In the genomic region with DNA sequence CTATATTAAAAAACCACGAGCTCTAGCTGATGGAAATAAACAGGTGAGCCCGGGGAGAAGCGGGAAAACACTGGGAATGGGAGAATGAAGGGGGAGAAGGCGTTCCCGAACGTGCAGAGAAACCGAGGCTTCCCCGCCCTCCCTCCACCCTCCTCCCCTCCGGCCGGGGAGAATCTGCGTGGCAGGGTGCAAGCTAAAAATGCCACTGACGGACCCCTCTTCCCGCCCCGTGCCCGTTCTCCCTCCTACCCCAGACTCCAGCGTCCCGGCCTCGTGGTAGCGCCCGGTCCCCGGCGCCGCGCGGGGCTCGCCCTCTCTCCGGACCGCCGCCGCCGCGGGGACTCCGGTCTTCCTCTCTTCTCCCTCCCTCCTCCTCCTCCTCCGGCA, we compare ENCODE assay signal across 8 cellular contexts.
DNase-seq lines count a peak whose midpoint lies in the region; ATAC-seq and TF ChIP-seq lines count a peak whose summit lies in the region.

No MANE protein-coding gene starts in this region.

- H4K20me1 ChIP-seq in IMR-90 (ENCODE audit: insufficient read depth, low read length) (no peaks in the 10 kb centered on the region; the same call in 1 of the 2 replicates), mammary epithelial cell (ENCODE audit: insufficient read depth, low read length) (no peaks in the 10 kb centered on the region)

- H3K27me3 ChIP-seq in IMR-90 (ENCODE audit: control insufficient read depth, insufficient read depth, low read length) (peaks cover 5% of the 10 kb centered on the region; the same call in 1 of the 2 replicates), mammary epithelial cell (ENCODE audit: insufficient read depth, low read length) (no peaks in the 10 kb centered on the region)

- H3K14ac ChIP-seq in IMR-90 (replicated peaks; ENCODE audit: low read depth, low read length): no peak overlapping the region

- TF ChIP-seq POLR2A in GM18505 (IDR thresholded peaks at IDR 0.05; ENCODE audit: borderline replicate concordance, extremely low read depth, insufficient read depth, insufficient read length): no peak
- TF ChIP-seq POLR2A in IMR-90 (IDR thresholded peaks at IDR 0.05; ENCODE audit: low read depth, low read length): no peak

- H2BK20ac ChIP-seq in IMR-90 (ENCODE audit: low read depth, low read length): no peak overlapping the region

- H2AFZ ChIP-seq in IMR-90 (replicated peaks; ENCODE audit: low read length, poor library complexity) (peak overlapping the region; percentile 94), mammary epithelial cell (ENCODE audit: low read depth, low read length) (peak overlapping the region; percentile 95)

- H3K4me2 ChIP-seq in IMR-90 (ENCODE audit: low read depth, low read length) (peak overlapping the region; percentile 80), mammary epithelial cell (ENCODE audit: insufficient read depth, low read depth, low read length) (peak overlapping the region; percentile 88)

- ATAC-seq in GM18505 (IDR thresholded peaks at IDR 0.05; ENCODE audit: unreplicated experiment): peak; percentile 19
- ATAC-seq in IMR-90 (ENCODE audit: low read depth): peak; percentile 9
- ATAC-seq in GM18870 (IDR thresholded peaks at IDR 0.05; ENCODE audit: unreplicated experiment): no peak
- no peak for ATAC-seq in GM18858 (IDR thresholded peaks at IDR 0.05; ENCODE audit: unreplicated experiment)

- BruUV-seq in IMR-90 (replicated peaks; lab: Mats Ljungman, UMichigan) (no TSS peak), mammary epithelial cell (replicated peaks; lab: Mats Ljungman, UMichigan) (no TSS peak)

- H3K9me1 ChIP-seq in IMR-90 (ENCODE audit: insufficient read depth, low read length): no peaks in the 10 kb centered on the region

- H4K8ac ChIP-seq in IMR-90 (ENCODE audit: low read depth in 2 of 2, low read length in 2 of 2): no peak overlapping the region

- dilution Hi-C loops in IMR-90 (cut with HindIII; ENCODE audit: low sequenced_read_pairs, unreplicated experiment): no loop called here
- dilution Hi-C loops in mammary epithelial cell (cut with HindIII; ENCODE audit: low sequenced_read_pairs): no loop called here

- DNase-seq in IMR-90 (no peak), mammary epithelial cell (no peak), COR-L47 (lab: John Stamatoyannopoulos, UW) (no peak)
- no peak for DNase-seq in stimulated activated CD4-positive, alpha-beta T cell treated with anti-CD3 and anti-CD28 coated beads, Interleukin-1b, Interleukin-23, amount 100 ng/mL, for 48 hours

- no peak overlapping the region for H3K4ac ChIP-seq in IMR-90 (ENCODE audit: low read depth, low read length)

- 4% methylated on average over 16 of the region's 34 CpGs; no CpG with 5 or more reads in 1 of the 2 experiments for WGBS in IMR-90 (ENCODE audit: extremely low coverage in 2 of 2, insufficient read length in 1 of 2), 2 experiments
- WGBS in mammary epithelial cell (ENCODE audit: low coverage, missing lambda C conversion rate): 0% methylated on average over 4 of the region's 34 CpGs
- WGBS in mesodermal cell (ENCODE audit: insufficient coverage in 2 of 2), 2 experiments: 0% methylated on average over 19 to 25 of the region's 34 CpGs

- peaks cover 4% of the 10 kb centered on the region; the same call in 1 of the 2 replicates for H3K4me1 ChIP-seq in IMR-90 (ENCODE audit: control insufficient read depth, insufficient read depth, low read length)
- H3K4me1 ChIP-seq in mammary epithelial cell (ENCODE audit: insufficient read depth, low read length): peaks cover 14% of the 10 kb centered on the region
- H3K4me1 ChIP-seq in mesodermal cell (ENCODE audit: control insufficient read depth, insufficient read depth, low read length, poor library complexity, severe bottlenecking): peaks cover 21% of the 10 kb centered on the region

- H2AK5ac ChIP-seq in IMR-90 (ENCODE audit: low read depth, low read length): no peak overlapping the region

- no peak overlapping the region for H4K5ac ChIP-seq in IMR-90 (ENCODE audit: low read depth, low read length)

- H3K23ac ChIP-seq in IMR-90 (ENCODE audit: low read depth, low read length): no peak overlapping the region

- H3K79me2 ChIP-seq in mammary epithelial cell (ENCODE audit: insufficient read depth, low read length): no peaks in the 10 kb centered on the region

- TF ChIP-seq RAD21 in IMR-90 (IDR thresholded peaks at IDR 0.05; ENCODE audit: low read length): no peak

- no peak overlapping the region for H2BK120ac ChIP-seq in IMR-90 (ENCODE audit: low read depth, low read length)

- H2AK9ac ChIP-seq in IMR-90 (replicated peaks; ENCODE audit: low read depth, low read length, poor library complexity): peak overlapping the region; percentile 34

- H4K91ac ChIP-seq in IMR-90 (ENCODE audit: insufficient read depth, low read depth, low read length): peak overlapping the region; percentile 32; the same call in 1 of the 2 replicates

- no peak overlapping the region for H2BK15ac ChIP-seq in IMR-90 (ENCODE audit: low read depth, low read length)

- intact Hi-C loops in IMR-90 (cut with micrococcal nuclease) (loop anchor here (5.0 to 10.0 kb wide), 4 partner anchors 204 to 1178 kb away; no protein-coding TSS in a partner anchor), mammary epithelial cell (cut with micrococcal nuclease) (loop anchor here (5.0 kb wide), 1 partner anchor 356 kb away; the partner anchor contains the start of genes LEPR and LEPROT)

- H3K79me1 ChIP-seq in IMR-90 (ENCODE audit: low read depth in 1 of 2, low read length in 2 of 2): no peaks in the 10 kb centered on the region

- H3K27ac ChIP-seq in IMR-90 (ENCODE audit: insufficient read depth, low read length) (peak overlapping the region; percentile 17; the same call in 1 of the 2 replicates), mammary epithelial cell (ENCODE audit: insufficient read depth, low read depth, low read length) (no peak overlapping the region), mesodermal cell (ENCODE audit: low read depth, low read length, severe bottlenecking) (peak overlapping the region; percentile 83)

- H2BK5ac ChIP-seq in IMR-90 (ENCODE audit: low read depth, low read length, poor library complexity, severe bottlenecking): no peak overlapping the region

- H3K4me3 ChIP-seq in IMR-90 (ENCODE audit: insufficient read depth, low read depth, low read length) (peak overlapping the region; percentile 58), mammary epithelial cell (replicated peaks in 1 of 3; ENCODE audit: insufficient read depth in 1 of 3, low read depth in 2 of 3, low read length in 3 of 3) (peak overlapping the region; percentile 75 to 96 (median 80)), mesodermal cell (ENCODE audit: extremely low read depth, insufficient read depth, low read length, poor library complexity, severe bottlenecking) (peak overlapping the region; percentile 78)

- POLR2A ChIA-PET in IMR-90 (lab: Charles Lee; ENCODE audit: unreplicated experiment): no interaction called here

- H3K9me3 ChIP-seq in IMR-90 (ENCODE audit: control insufficient read depth, insufficient read depth, low read length): no peaks in the 10 kb centered on the region
- no peaks in the 10 kb centered on the region for H3K9me3 ChIP-seq in mammary epithelial cell (replicated peaks; ENCODE audit: insufficient read depth, low read length)
- H3K9me3 ChIP-seq in mesodermal cell (ENCODE audit: control insufficient read depth, low read length): no peaks in the 10 kb centered on the region

- H3K56ac ChIP-seq in IMR-90 (ENCODE audit: extremely low read depth, insufficient read depth, low read length): no peak overlapping the region

- H3K9ac ChIP-seq in IMR-90 (ENCODE audit: low read depth, low read length): peak overlapping the region; percentile 33
- peak overlapping the region; percentile 58 for H3K9ac ChIP-seq in mammary epithelial cell (ENCODE audit: insufficient read depth, low read length)

- H3K36me3 ChIP-seq in IMR-90 (ENCODE audit: control insufficient read depth, insufficient read depth, low read length) (no peaks in the 10 kb centered on the region), mammary epithelial cell (ENCODE audit: insufficient read depth, low read length) (no peaks in the 10 kb centered on the region), mesodermal cell (ENCODE audit: control insufficient read depth, insufficient read depth, low read length) (no peaks in the 10 kb centered on the region)

- no peak overlapping the region; the same call in 1 of the 2 replicates for H3K18ac ChIP-seq in IMR-90 (ENCODE audit: low read depth, low read length)

- in situ Hi-C loops in IMR-90 (cut with MboI; ENCODE audit: low sequenced_read_pairs) (loop anchor here (5.0 to 10.0 kb wide), 2 partner anchors 141 to 358 kb away; partner anchors contain the start of genes LEPR and LEPROT), mammary epithelial cell (cut with MboI; ENCODE audit: low sequenced_read_pairs in 2 of 2) (loop anchor here (5.0 to 25.0 kb wide), 3 partner anchors 141 to 621 kb away; partner anchors contain the start of genes LEPR (in 1 of the 2) and LEPROT (in 1 of the 2))

- CTCF ChIA-PET in IMR-90 (lab: Yijun Ruan, JAX) (no interaction called here), mammary epithelial cell (lab: Charles Lee; ENCODE audit: low non-redundant PET) (no interaction called here)

- TF ChIP-seq CTCF in IMR-90 (conservative IDR thresholded peaks at IDR 0.05; ENCODE audit: low read depth, low read length): no peak
- no peak for TF ChIP-seq CTCF in mammary epithelial cell (conservative IDR thresholded peaks at IDR 0.05 in 1 of 2, IDR thresholded peaks at IDR 0.05 in 1 of 2; ENCODE audit: extremely low read depth in 1 of 2, insufficient read depth in 1 of 2, low read depth in 1 of 2, low read length in 2 of 2)

TF ChIP-seq in IMR-90, 13 proteins besides CTCF, POLR2A, EP300 and RAD21:
- no peak for TF ChIP-seq RFX5 (IDR thresholded peaks at IDR 0.05; ENCODE audit: low read depth, low read length)
- no peak for TF ChIP-seq MAFK (IDR thresholded peaks at IDR 0.05; ENCODE audit: low read depth, low read length)
- TF ChIP-seq MXI1 (IDR thresholded peaks at IDR 0.05; ENCODE audit: borderline replicate concordance, low read depth, low read length): peak; percentile 3; the same call in 1 of the 2 replicates
- TF ChIP-seq NFE2L2 (IDR thresholded peaks at IDR 0.05; ENCODE audit: low read depth, low read length): no peak
- no peak for TF ChIP-seq ELK1 (IDR thresholded peaks at IDR 0.05; ENCODE audit: borderline replicate concordance, low read depth, low read length)
- TF ChIP-seq MAZ (IDR thresholded peaks at IDR 0.05; ENCODE audit: borderline replicate concordance, low read depth, low read length): no peak

Comparison
In these comparisons a context has a peak if more than half of its experiments do, and no peak if none do; other contexts are left out.
1. ATAC-seq: peak in GM18505 (single experiment) and IMR-90 (single experiment); none in GM18870 (single experiment) and GM18858 (single experiment).
2. Peak in every context shown above with its lines, with median percentiles within 50 percentile points of each other: H3K4me3 ChIP-seq.